In the genomic region with DNA sequence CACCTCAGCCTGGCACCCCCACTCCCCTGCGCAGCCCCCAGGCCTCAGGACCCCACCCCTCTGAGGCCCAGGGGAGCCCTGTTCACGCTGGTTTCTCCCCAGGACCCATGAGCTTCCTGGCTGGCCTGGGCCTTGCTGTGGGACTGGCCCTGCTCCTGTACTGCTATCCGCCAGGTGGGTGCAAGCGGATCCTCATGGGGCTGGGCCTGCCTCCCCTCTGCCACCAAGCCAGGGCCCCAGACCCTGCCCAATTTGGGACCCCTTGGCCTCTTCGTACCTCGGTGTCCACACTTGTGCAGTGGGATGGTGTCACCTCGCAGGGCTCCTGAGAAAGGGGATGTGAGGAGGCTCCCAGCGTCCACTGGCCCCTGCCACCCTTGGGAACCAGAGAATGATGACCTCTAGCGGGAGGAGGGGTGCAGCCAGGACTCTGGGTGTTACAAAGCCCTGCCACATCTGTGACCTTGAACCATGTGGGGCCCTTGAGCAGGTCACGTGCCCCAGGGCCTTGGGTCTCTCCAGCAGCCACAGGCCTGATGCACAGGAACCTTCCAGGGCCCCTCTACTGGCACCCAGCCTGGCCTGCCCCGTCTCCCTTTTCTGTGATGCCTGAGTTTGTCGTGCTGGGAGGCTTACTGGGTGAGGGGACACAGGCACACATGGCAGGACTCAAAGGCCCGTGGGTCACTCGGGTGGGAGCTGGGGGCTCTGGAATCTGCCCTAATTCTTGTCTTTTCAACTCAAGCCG, we compare ENCODE assay signal across 1 cellular context.
A peak's percentile ranks its signal among the peaks of the same experiment; 100 is the strongest.
TF ChIP-seq lines count a peak whose summit lies in the region.

No MANE protein-coding gene starts in this region.

TF ChIP-seq in HepG2, 621 proteins besides CTCF, POLR2A, EP300 and RAD21 (continued from another document and continues in another):
- TF ChIP-seq, protein P1, sequence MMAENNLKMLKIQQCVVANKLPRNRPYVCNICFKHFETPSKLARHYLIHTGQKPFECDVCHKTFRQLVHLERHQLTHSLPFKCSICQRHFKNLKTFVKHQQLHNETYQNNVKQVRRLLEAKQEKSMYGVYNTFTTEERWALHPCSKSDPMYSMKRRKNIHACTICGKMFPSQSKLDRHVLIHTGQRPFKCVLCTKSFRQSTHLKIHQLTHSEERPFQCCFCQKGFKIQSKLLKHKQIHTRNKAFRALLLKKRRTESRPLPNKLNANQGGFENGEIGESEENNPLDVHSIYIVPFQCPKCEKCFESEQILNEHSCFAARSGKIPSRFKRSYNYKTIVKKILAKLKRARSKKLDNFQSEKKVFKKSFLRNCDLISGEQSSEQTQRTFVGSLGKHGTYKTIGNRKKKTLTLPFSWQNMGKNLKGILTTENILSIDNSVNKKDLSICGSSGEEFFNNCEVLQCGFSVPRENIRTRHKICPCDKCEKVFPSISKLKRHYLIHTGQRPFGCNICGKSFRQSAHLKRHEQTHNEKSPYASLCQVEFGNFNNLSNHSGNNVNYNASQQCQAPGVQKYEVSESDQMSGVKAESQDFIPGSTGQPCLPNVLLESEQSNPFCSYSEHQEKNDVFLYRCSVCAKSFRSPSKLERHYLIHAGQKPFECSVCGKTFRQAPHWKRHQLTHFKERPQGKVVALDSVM (CRISPR knock-in tag; IDR thresholded peaks at IDR 0.05): no peak
- TF ChIP-seq SMYD3 (CRISPR knock-in tag; IDR thresholded peaks at IDR 0.05): no peak; the same call in 1 of the 2 replicates
- TF ChIP-seq AHR (CRISPR knock-in tag; IDR thresholded peaks at IDR 0.05): no peak
- TF ChIP-seq, protein P2, sequence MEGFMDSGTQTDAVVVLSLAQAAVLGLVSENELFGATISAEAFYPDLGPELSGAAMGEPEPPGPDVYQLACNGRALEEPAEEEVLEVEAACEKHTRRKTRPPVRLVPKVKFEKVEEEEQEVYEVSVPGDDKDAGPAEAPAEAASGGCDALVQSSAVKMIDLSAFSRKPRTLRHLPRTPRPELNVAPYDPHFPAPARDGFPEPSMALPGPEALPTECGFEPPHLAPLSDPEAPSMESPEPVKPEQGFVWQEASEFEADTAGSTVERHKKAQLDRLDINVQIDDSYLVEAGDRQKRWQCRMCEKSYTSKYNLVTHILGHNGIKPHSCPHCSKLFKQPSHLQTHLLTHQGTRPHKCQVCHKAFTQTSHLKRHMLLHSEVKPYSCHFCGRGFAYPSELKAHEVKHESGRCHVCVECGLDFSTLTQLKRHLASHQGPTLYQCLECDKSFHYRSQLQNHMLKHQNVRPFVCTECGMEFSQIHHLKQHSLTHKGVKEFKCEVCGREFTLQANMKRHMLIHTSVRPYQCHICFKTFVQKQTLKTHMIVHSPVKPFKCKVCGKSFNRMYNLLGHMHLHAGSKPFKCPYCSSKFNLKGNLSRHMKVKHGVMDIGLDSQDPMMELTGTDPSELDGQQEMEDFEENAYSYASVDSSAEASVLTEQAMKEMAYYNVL (CRISPR knock-in tag; IDR thresholded peaks at IDR 0.05; ENCODE audit: borderline replicate concordance): peak; percentile 59; the same call in 1 of the 2 replicates
- TF ChIP-seq, protein P3, sequence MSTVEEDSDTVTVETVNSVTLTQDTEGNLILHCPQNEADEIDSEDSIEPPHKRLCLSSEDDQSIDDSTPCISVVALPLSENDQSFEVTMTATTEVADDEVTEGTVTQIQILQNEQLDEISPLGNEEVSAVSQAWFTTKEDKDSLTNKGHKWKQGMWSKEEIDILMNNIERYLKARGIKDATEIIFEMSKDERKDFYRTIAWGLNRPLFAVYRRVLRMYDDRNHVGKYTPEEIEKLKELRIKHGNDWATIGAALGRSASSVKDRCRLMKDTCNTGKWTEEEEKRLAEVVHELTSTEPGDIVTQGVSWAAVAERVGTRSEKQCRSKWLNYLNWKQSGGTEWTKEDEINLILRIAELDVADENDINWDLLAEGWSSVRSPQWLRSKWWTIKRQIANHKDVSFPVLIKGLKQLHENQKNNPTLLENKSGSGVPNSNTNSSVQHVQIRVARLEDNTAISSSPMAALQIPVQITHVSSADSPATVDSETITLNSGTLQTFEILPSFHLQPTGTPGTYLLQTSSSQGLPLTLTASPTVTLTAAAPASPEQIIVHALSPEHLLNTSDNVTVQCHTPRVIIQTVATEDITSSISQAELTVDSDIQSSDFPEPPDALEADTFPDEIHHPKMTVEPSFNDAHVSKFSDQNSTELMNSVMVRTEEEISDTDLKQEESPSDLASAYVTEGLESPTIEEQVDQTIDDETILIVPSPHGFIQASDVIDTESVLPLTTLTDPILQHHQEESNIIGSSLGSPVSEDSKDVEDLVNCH (CRISPR knock-in tag; IDR thresholded peaks at IDR 0.05): 0 out of 2 replicates have a peak, but pooled peaks have one; percentile 42
- 0 out of 2 replicates have a peak, but pooled peaks have one; percentile 68 for TF ChIP-seq ZNF747 (CRISPR knock-in tag; IDR thresholded peaks at IDR 0.05; ENCODE audit: borderline replicate concordance)
- TF ChIP-seq SALL1 (CRISPR knock-in tag; IDR thresholded peaks at IDR 0.05): peak; percentile 95
- TF ChIP-seq MTF2 (CRISPR knock-in tag; IDR thresholded peaks at IDR 0.05; ENCODE audit: borderline replicate concordance): no peak
- TF ChIP-seq ZNF709 (CRISPR knock-in tag; IDR thresholded peaks at IDR 0.05): no peak
- TF ChIP-seq SPEN (CRISPR knock-in tag; IDR thresholded peaks at IDR 0.05; ENCODE audit: low read depth): peak; percentile 90
- TF ChIP-seq, protein P4, sequence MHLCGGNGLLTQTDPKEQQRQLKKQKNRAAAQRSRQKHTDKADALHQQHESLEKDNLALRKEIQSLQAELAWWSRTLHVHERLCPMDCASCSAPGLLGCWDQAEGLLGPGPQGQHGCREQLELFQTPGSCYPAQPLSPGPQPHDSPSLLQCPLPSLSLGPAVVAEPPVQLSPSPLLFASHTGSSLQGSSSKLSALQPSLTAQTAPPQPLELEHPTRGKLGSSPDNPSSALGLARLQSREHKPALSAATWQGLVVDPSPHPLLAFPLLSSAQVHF (CRISPR knock-in tag; IDR thresholded peaks at IDR 0.05): no peak
- TF ChIP-seq STAG1 (CRISPR knock-in tag; IDR thresholded peaks at IDR 0.05): peak; percentile 47
- TF ChIP-seq, protein P5, sequence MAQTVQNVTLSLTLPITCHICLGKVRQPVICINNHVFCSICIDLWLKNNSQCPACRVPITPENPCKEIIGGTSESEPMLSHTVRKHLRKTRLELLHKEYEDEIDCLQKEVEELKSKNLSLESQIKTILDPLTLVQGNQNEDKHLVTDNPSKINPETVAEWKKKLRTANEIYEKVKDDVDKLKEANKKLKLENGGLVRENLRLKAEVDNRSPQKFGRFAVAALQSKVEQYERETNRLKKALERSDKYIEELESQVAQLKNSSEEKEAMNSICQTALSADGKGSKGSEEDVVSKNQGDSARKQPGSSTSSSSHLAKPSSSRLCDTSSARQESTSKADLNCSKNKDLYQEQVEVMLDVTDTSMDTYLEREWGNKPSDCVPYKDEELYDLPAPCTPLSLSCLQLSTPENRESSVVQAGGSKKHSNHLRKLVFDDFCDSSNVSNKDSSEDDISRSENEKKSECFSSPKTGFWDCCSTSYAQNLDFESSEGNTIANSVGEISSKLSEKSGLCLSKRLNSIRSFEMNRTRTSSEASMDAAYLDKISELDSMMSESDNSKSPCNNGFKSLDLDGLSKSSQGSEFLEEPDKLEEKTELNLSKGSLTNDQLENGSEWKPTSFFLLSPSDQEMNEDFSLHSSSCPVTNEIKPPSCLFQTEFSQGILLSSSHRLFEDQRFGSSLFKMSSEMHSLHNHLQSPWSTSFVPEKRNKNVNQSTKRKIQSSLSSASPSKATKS (CRISPR knock-in tag; IDR thresholded peaks at IDR 0.05): no peak
- TF ChIP-seq TEAD3 (CRISPR knock-in tag; optimal IDR thresholded peaks at IDR 0.05; ENCODE audit: borderline replicate concordance): peak; percentile 67
- TF ChIP-seq, protein P6, sequence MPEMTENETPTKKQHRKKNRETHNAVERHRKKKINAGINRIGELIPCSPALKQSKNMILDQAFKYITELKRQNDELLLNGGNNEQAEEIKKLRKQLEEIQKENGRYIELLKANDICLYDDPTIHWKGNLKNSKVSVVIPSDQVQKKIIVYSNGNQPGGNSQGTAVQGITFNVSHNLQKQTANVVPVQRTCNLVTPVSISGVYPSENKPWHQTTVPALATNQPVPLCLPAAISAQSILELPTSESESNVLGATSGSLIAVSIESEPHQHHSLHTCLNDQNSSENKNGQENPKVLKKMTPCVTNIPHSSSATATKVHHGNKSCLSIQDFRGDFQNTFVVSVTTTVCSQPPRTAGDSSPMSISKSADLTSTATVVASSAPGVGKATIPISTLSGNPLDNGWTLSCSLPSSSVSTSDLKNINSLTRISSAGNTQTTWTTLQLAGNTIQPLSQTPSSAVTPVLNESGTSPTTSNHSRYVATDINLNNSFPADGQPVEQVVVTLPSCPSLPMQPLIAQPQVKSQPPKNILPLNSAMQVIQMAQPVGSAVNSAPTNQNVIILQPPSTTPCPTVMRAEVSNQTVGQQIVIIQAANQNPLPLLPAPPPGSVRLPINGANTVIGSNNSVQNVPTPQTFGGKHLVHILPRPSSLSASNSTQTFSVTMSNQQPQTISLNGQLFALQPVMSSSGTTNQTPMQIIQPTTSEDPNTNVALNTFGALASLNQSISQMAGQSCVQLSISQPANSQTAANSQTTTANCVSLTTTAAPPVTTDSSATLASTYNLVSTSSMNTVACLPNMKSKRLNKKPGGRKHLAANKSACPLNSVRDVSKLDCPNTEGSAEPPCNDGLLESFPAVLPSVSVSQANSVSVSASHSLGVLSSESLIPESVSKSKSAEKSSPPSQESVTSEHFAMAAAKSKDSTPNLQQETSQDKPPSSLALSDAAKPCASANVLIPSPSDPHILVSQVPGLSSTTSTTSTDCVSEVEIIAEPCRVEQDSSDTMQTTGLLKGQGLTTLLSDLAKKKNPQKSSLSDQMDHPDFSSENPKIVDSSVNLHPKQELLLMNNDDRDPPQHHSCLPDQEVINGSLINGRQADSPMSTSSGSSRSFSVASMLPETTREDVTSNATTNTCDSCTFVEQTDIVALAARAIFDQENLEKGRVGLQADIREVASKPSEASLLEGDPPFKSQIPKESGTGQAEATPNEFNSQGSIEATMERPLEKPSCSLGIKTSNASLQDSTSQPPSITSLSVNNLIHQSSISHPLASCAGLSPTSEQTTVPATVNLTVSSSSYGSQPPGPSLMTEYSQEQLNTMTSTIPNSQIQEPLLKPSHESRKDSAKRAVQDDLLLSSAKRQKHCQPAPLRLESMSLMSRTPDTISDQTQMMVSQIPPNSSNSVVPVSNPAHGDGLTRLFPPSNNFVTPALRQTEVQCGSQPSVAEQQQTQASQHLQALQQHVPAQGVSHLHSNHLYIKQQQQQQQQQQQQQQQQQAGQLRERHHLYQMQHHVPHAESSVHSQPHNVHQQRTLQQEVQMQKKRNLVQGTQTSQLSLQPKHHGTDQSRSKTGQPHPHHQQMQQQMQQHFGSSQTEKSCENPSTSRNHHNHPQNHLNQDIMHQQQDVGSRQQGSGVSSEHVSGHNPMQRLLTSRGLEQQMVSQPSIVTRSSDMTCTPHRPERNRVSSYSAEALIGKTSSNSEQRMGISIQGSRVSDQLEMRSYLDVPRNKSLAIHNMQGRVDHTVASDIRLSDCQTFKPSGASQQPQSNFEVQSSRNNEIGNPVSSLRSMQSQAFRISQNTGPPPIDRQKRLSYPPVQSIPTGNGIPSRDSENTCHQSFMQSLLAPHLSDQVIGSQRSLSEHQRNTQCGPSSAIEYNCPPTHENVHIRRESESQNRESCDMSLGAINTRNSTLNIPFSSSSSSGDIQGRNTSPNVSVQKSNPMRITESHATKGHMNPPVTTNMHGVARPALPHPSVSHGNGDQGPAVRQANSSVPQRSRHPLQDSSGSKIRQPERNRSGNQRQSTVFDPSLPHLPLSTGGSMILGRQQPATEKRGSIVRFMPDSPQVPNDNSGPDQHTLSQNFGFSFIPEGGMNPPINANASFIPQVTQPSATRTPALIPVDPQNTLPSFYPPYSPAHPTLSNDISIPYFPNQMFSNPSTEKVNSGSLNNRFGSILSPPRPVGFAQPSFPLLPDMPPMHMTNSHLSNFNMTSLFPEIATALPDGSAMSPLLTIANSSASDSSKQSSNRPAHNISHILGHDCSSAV (CRISPR knock-in tag; IDR thresholded peaks at IDR 0.05; ENCODE audit: borderline replicate concordance): no peak
- TF ChIP-seq, protein P7, sequence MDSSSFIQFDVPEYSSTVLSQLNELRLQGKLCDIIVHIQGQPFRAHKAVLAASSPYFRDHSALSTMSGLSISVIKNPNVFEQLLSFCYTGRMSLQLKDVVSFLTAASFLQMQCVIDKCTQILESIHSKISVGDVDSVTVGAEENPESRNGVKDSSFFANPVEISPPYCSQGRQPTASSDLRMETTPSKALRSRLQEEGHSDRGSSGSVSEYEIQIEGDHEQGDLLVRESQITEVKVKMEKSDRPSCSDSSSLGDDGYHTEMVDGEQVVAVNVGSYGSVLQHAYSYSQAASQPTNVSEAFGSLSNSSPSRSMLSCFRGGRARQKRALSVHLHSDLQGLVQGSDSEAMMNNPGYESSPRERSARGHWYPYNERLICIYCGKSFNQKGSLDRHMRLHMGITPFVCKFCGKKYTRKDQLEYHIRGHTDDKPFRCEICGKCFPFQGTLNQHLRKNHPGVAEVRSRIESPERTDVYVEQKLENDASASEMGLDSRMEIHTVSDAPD (CRISPR knock-in tag; IDR thresholded peaks at IDR 0.05): 0 out of 2 replicates have a peak, but pooled peaks have one; percentile 37
- TF ChIP-seq, protein P8, sequence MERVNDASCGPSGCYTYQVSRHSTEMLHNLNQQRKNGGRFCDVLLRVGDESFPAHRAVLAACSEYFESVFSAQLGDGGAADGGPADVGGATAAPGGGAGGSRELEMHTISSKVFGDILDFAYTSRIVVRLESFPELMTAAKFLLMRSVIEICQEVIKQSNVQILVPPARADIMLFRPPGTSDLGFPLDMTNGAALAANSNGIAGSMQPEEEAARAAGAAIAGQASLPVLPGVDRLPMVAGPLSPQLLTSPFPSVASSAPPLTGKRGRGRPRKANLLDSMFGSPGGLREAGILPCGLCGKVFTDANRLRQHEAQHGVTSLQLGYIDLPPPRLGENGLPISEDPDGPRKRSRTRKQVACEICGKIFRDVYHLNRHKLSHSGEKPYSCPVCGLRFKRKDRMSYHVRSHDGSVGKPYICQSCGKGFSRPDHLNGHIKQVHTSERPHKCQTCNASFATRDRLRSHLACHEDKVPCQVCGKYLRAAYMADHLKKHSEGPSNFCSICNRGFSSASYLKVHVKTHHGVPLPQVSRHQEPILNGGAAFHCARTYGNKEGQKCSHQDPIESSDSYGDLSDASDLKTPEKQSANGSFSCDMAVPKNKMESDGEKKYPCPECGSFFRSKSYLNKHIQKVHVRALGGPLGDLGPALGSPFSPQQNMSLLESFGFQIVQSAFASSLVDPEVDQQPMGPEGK (CRISPR knock-in tag; IDR thresholded peaks at IDR 0.05): peak; percentile 87
- TF ChIP-seq ZNF883 (CRISPR knock-in tag; IDR thresholded peaks at IDR 0.05; ENCODE audit: not compliant biosample characterization): peak; percentile 32
- TF ChIP-seq, protein P9, sequence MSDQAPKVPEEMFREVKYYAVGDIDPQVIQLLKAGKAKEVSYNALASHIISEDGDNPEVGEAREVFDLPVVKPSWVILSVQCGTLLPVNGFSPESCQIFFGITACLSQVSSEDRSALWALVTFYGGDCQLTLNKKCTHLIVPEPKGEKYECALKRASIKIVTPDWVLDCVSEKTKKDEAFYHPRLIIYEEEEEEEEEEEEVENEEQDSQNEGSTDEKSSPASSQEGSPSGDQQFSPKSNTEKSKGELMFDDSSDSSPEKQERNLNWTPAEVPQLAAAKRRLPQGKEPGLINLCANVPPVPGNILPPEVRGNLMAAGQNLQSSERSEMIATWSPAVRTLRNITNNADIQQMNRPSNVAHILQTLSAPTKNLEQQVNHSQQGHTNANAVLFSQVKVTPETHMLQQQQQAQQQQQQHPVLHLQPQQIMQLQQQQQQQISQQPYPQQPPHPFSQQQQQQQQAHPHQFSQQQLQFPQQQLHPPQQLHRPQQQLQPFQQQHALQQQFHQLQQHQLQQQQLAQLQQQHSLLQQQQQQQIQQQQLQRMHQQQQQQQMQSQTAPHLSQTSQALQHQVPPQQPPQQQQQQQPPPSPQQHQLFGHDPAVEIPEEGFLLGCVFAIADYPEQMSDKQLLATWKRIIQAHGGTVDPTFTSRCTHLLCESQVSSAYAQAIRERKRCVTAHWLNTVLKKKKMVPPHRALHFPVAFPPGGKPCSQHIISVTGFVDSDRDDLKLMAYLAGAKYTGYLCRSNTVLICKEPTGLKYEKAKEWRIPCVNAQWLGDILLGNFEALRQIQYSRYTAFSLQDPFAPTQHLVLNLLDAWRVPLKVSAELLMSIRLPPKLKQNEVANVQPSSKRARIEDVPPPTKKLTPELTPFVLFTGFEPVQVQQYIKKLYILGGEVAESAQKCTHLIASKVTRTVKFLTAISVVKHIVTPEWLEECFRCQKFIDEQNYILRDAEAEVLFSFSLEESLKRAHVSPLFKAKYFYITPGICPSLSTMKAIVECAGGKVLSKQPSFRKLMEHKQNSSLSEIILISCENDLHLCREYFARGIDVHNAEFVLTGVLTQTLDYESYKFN (CRISPR knock-in tag; conservative IDR thresholded peaks at IDR 0.05): peak; percentile 84
